In the genomic region with DNA sequence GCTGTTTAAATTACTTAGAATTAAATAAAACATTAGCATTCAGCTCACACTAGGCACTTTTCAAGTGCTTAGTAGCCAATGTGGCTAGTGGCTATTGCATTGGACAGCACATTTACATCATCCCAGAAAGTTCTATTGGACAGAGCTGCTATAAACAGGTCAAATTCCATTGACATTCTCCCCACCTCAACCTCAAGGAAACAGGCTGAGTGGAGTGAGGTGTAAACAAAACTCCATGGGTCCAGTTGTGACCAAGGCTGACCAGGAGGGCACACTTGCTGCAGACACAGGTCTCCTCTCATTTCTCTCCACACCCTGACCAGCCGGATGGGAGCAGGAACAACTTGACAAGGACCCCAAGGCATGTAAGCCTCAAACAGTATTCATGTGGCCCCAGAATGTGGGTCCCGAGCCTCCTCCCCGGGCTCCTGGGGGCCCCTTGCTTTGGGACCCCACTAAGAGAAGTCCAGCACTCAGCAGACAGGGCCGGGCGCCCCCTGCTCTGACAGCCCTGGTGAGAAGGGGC, we compare ENCODE assay signal across 8 cellular contexts. TPM values are rescaled to one million over a fixed set of nuclear protein-coding genes. Genes with fewer than 3 reads are reported as not detected.
DNase-seq lines count a peak whose midpoint lies in the region; ATAC-seq and TF ChIP-seq lines count a peak whose summit lies in the region.

No MANE protein-coding gene starts in this region.

- no peaks in the 10 kb centered on the region for H3K9me3 Mint-ChIP-seq in effector memory CD8-positive, alpha-beta T cell
- no peaks in the 10 kb centered on the region for H3K9me3 Mint-ChIP-seq in natural killer cell

- H3K36me3 Mint-ChIP-seq in effector memory CD8-positive, alpha-beta T cell (ENCODE audit: insufficient read depth) = peaks cover 2% of the 10 kb centered on the region
- no peaks in the 10 kb centered on the region for H3K36me3 Mint-ChIP-seq in natural killer cell

- H3K27ac ChIP-seq in C4-2B = peak overlapping the region; percentile 52

- H3K4me1 Mint-ChIP-seq in effector memory CD8-positive, alpha-beta T cell (ENCODE audit: low read depth in 2 of 2) = peaks cover 4 to 10% of the 10 kb centered on the region in 2 donors
- H3K4me1 Mint-ChIP-seq in natural killer cell = peaks cover 5 to 8% of the 10 kb centered on the region in 2 donors

- H3K4me3 Mint-ChIP-seq in effector memory CD8-positive, alpha-beta T cell = peak overlapping the region; percentile 67 to 78
- H3K4me3 Mint-ChIP-seq in natural killer cell = peak overlapping the region; percentile 58

- no peak for TF ChIP-seq CTCF in C4-2B (conservative IDR thresholded peaks at IDR 0.05)
- no peak for TF ChIP-seq CTCF in natural killer cell (IDR thresholded peaks at IDR 0.05)

- no peak for TF ChIP-seq POLR2A in erythroblast (IDR thresholded peaks at IDR 0.05; ENCODE audit: low read length)

- intact Hi-C loops in natural killer cell (cut with micrococcal nuclease) = no loop called here

- ATAC-seq in effector memory CD8-positive, alpha-beta T cell (replicated peaks) = no peak
- ATAC-seq in natural killer cell (no peak), GM21367 (IDR thresholded peaks at IDR 0.05; ENCODE audit: unreplicated experiment) (no peak)

- peaks cover 32 to 57% of the 10 kb centered on the region in 2 donors for H3K27me3 Mint-ChIP-seq in effector memory CD8-positive, alpha-beta T cell
- H3K27me3 Mint-ChIP-seq in natural killer cell (ENCODE audit: low read depth in 2 of 2) = peaks cover 23 to 28% of the 10 kb centered on the region in 2 donors

- DNase-seq in M059J (ENCODE audit: low read depth) (peak; percentile 46), natural killer cell (no peak), erythroblast (lab: John Stamatoyannopoulos, UW) (no peak), D341Med (ENCODE audit: low spot score) (no peak)
- no peak for DNase-seq in effector memory CD8-positive, alpha-beta T cell
- DNase-seq in stimulated activated CD4-positive, alpha-beta T cell treated with anti-CD3 and anti-CD28 coated beads, Interleukin-2, amount 100 ng/mL, for 24 hours = no peak

- no peak overlapping the region for H3K27ac Mint-ChIP-seq in effector memory CD8-positive, alpha-beta T cell
- H3K27ac Mint-ChIP-seq in natural killer cell = no peak overlapping the region

RNA-seq across cellular contexts. Expression of a gene that starts 0.5 kb away (rescaled TPM):
- total RNA-seq in M059J (2014; rRNA removed; shearing (Covaris generic)) = 0.17 and 0.44 TPM in 2 replicates
- under 1 TPM; 0.25 to 0.28 (median 0.26) TPM for total RNA-seq in natural killer cell

RNA-seq across cellular contexts. Expression of a gene that starts 30.0 kb away (rescaled TPM):
- 46.5 and 48.8 TPM in 2 replicates for total RNA-seq in M059J (2014; rRNA removed; shearing (Covaris generic))
- 10 to 100 TPM; 17.5 to 20.9 (median 19.3) TPM for total RNA-seq in natural killer cell

RNA-seq across cellular contexts. Expression of a gene that starts 32.7 kb away (rescaled TPM):
- total RNA-seq in M059J (2014; rRNA removed; shearing (Covaris generic)) = 66.6 TPM in 2 replicates
- total RNA-seq in natural killer cell = 100 to 1,000 TPM; 123 to 159 (median 149) TPM

RNA-seq across cellular contexts. Expression of a gene that starts 48.4 kb away (rescaled TPM):
- 0.81 TPM in 1 of 2 replicates, not detected in the other for total RNA-seq in M059J (2014; rRNA removed; shearing (Covaris generic))
- under 1 TPM in 1 of 3 donors, not detected in 2; 0.28 TPM for total RNA-seq in natural killer cell
